ENCODE assay signal across 1 cellular context in the genomic region with DNA sequence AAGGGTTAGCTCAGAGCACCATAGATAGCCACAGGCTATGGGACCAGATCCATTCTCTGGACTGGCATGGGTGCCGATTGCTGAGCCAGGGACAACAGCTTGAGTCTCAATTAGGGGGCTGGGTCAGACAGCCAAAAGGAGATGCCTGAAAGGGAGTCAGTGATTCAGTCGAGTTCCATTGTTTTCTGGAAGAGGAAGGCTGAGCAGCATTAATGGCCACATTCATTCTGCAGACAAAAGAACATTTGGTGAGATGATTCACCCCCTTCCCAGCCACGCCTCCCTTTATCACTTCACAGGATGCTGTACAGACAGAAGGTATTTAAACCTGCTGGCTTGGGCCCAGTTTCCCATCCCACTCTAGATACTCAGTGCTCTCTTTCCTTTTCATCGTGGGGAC.
TF ChIP-seq lines count a peak whose summit lies in the region.

No MANE protein-coding gene starts in this region.

TF ChIP-seq in SK-N-SH, 30 proteins besides CTCF, POLR2A, EP300 and RAD21 (continued from another document):
- TF ChIP-seq TEAD4 (IDR thresholded peaks at IDR 0.05; ENCODE audit: borderline replicate concordance, insufficient read depth) (no peak), SIN3A (IDR thresholded peaks at IDR 0.05; ENCODE audit: borderline replicate concordance, low read depth, low read length) (no peak), MXI1 (IDR thresholded peaks at IDR 0.05; ENCODE audit: low read depth, low read length) (no peak), NRF1 (IDR thresholded peaks at IDR 0.05; ENCODE audit: low read depth, low read length) (no peak), MEF2A (IDR thresholded peaks at IDR 0.05; ENCODE audit: borderline replicate concordance, low read depth) (no peak), TAF1 (IDR thresholded peaks at IDR 0.05; ENCODE audit: borderline replicate concordance, low read depth, low read length) (no peak), TCF12 (IDR thresholded peaks at IDR 0.05) (peak; percentile 43; the same call in 1 of the 2 replicates), JUND (IDR thresholded peaks at IDR 0.05) (0 out of 2 replicates have a peak, but pooled peaks have one; percentile 42), RCOR1 (IDR thresholded peaks at IDR 0.05; ENCODE audit: low read length) (no peak)
- TF ChIP-seq, protein P1, sequence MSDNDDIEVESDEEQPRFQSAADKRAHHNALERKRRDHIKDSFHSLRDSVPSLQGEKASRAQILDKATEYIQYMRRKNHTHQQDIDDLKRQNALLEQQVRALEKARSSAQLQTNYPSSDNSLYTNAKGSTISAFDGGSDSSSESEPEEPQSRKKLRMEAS (IDR thresholded peaks at IDR 0.05; ENCODE audit: low read depth), result no peak
- TF ChIP-seq, protein P2, sequence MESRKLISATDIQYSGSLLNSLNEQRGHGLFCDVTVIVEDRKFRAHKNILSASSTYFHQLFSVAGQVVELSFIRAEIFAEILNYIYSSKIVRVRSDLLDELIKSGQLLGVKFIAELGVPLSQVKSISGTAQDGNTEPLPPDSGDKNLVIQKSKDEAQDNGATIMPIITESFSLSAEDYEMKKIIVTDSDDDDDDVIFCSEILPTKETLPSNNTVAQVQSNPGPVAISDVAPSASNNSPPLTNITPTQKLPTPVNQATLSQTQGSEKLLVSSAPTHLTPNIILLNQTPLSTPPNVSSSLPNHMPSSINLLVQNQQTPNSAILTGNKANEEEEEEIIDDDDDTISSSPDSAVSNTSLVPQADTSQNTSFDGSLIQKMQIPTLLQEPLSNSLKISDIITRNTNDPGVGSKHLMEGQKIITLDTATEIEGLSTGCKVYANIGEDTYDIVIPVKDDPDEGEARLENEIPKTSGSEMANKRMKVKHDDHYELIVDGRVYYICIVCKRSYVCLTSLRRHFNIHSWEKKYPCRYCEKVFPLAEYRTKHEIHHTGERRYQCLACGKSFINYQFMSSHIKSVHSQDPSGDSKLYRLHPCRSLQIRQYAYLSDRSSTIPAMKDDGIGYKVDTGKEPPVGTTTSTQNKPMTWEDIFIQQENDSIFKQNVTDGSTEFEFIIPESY (IDR thresholded peaks at IDR 0.05; ENCODE audit: borderline replicate concordance, low read depth), result no peak
- TF ChIP-seq, protein P3, sequence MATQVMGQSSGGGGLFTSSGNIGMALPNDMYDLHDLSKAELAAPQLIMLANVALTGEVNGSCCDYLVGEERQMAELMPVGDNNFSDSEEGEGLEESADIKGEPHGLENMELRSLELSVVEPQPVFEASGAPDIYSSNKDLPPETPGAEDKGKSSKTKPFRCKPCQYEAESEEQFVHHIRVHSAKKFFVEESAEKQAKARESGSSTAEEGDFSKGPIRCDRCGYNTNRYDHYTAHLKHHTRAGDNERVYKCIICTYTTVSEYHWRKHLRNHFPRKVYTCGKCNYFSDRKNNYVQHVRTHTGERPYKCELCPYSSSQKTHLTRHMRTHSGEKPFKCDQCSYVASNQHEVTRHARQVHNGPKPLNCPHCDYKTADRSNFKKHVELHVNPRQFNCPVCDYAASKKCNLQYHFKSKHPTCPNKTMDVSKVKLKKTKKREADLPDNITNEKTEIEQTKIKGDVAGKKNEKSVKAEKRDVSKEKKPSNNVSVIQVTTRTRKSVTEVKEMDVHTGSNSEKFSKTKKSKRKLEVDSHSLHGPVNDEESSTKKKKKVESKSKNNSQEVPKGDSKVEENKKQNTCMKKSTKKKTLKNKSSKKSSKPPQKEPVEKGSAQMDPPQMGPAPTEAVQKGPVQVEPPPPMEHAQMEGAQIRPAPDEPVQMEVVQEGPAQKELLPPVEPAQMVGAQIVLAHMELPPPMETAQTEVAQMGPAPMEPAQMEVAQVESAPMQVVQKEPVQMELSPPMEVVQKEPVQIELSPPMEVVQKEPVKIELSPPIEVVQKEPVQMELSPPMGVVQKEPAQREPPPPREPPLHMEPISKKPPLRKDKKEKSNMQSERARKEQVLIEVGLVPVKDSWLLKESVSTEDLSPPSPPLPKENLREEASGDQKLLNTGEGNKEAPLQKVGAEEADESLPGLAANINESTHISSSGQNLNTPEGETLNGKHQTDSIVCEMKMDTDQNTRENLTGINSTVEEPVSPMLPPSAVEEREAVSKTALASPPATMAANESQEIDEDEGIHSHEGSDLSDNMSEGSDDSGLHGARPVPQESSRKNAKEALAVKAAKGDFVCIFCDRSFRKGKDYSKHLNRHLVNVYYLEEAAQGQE (IDR thresholded peaks at IDR 0.05; ENCODE audit: low read depth, low read length), result no peak
- TF ChIP-seq, protein P4, sequence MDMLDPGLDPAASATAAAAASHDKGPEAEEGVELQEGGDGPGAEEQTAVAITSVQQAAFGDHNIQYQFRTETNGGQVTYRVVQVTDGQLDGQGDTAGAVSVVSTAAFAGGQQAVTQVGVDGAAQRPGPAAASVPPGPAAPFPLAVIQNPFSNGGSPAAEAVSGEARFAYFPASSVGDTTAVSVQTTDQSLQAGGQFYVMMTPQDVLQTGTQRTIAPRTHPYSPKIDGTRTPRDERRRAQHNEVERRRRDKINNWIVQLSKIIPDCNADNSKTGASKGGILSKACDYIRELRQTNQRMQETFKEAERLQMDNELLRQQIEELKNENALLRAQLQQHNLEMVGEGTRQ (IDR thresholded peaks at IDR 0.05; ENCODE audit: borderline replicate concordance, low read depth, low read length), result no peak
